Comparison of ENCODE assay signal across 12 cellular contexts in the genomic region with DNA sequence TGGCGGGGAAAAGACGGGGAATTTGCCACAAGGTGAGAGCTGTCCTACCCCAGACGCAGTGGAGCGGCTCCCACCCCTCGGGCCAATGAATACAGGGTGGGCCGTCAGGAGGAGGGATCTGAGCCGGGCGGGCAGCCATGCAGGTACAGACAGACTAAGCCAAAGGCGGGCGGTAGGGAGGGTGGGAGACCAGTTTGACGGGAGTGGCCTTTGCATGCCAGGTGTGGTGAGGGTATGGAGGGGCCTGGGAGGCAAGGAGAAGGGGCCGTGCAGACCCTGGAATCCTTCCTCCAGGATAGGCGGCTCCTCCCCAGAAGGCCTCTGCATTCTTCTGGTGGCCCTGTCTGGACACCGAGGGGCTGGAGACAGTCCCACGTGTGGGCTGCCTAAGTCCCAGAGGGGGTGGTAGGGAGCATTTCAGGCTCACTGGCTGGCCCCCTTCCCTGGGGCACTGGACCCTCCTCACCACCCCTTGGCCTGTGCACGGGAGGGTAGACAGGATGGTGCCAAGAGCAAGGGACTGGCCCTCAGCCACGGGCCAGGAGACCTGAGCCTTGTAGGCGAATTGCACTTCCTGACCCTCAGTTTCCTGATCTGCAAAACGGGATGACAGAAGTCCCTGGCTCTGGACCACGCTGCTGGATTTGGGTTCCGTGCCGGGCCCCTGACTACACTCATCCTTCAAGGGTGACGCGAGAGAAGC. TPM values are rescaled to one million over a fixed set of nuclear protein-coding genes. Genes with fewer than 3 reads are reported as not detected.
A peak's percentile ranks its signal among the peaks of the same experiment; 100 is the strongest.
DNase-seq lines count a peak whose midpoint lies in the region; ATAC-seq, FAIRE-seq and TF ChIP-seq lines count a peak whose summit lies in the region.
"Had no signal": no experiment of that assay in that cellular context is flagged by ENCODE, and none has a peak within 500 bp of the region (broad histone marks: within the 10 kb centered on the region; RNA-seq: fewer than 3 reads in every experiment).

No MANE protein-coding gene starts in this region.

- H3K27me3 Mint-ChIP-seq in activated T-cell treated with anti-CD3 and anti-CD28 coated beads, Interleukin-2, amount 50 U/mL, for 24 hours = no peaks in the 10 kb centered on the region
- H3K27me3 Mint-ChIP-seq: type B pancreatic cell had no signal

- ATAC-seq in lower lobe of right lung = no peak

- CTCF ChIA-PET in H1 (lab: Charles Lee; ENCODE audit: partially characterized antibody) = interaction anchor here (1.1 to 1.5 kb wide), 2 partner anchors 21 to 39 kb away, joined by 4 read pairs; no protein-coding TSS in a partner anchor

- H4K20me1 ChIP-seq in H1 (replicated peaks in 1 of 2; ENCODE audit: control insufficient read depth in 1 of 2, insufficient read depth in 2 of 2, low read length in 2 of 2) = peaks cover 2 to 4% of the 10 kb centered on the region in 2 experiments

- H2BK15ac ChIP-seq in H1 (ENCODE audit: low read length) = no peak overlapping the region

- H3K23me2 ChIP-seq in H1 (ENCODE audit: low read depth, low read length) = no peaks in the 10 kb centered on the region; the same call in 1 of the 2 replicates

- H4K91ac ChIP-seq in H1 (replicated peaks; ENCODE audit: insufficient read length, low read length) = peak overlapping the region; percentile 29

- H3K4me1 Mint-ChIP-seq in activated T-cell treated with anti-CD3 and anti-CD28 coated beads, Interleukin-2, amount 50 U/mL, for 24 hours (ENCODE audit: low read depth) = peaks cover 65% of the 10 kb centered on the region

- H3K27ac ChIP-seq in H1 (ENCODE audit: low read depth, low read length) (no peak overlapping the region), lower lobe of right lung (peak overlapping the region; percentile 87), tibial artery (peak overlapping the region in 1 of 2 donors; percentile 51)

- H4K8ac ChIP-seq in H1 (ENCODE audit: extremely low read depth, insufficient read depth, low read length) = peak overlapping the region; percentile 8; the same call in 1 of the 2 replicates

- intact Hi-C loops in lower lobe of right lung (cut with DNase I) = no loop called here
- intact Hi-C loops in tibial artery (cut with DNase I; ENCODE audit: low total_unique reads) = no loop called here

- TF ChIP-seq POLR2A in H1 (IDR thresholded peaks at IDR 0.05; ENCODE audit: control extremely low read depth in 1 of 2, low read depth in 2 of 2, low read length in 2 of 2) = no peak

- no peak overlapping the region for H3K4me2 ChIP-seq in H1 (ENCODE audit: insufficient read depth in 1 of 2, low read depth in 2 of 2, low read length in 2 of 2)

- WGBS in H1 (ENCODE audit: extremely low coverage in 1 of 2, insufficient coverage in 1 of 2, insufficient read length in 1 of 2, insufficient replicate concordance in 2 of 2, low coverage in 1 of 2, low lambda C conversion rate in 2 of 2, missing lambda C conversion rate in 1 of 2), 2 experiments = 86% methylated on average over 24 of the region's 24 CpGs; no CpG with 5 or more reads in 1 of the 2 experiments

- H2AK5ac ChIP-seq in H1 (ENCODE audit: low read depth, low read length) = no peak overlapping the region

- no peak for TF ChIP-seq EP300 in H1 (IDR thresholded peaks at IDR 0.05; ENCODE audit: borderline replicate concordance in 1 of 2, low read depth in 2 of 2, low read length in 2 of 2)

- no peaks in the 10 kb centered on the region for H3K79me2 ChIP-seq in H1 (ENCODE audit: control insufficient read depth in 1 of 2, insufficient read depth in 2 of 2, low read length in 2 of 2)

- POLR2A ChIA-PET in H1 (lab: Charles Lee; ENCODE audit: partially characterized antibody) = interaction anchor here (6.6 kb wide), 1 partner anchor 16 kb away, joined by 48 read pairs; no protein-coding TSS in a partner anchor

- H4K5ac ChIP-seq in H1 (ENCODE audit: insufficient read length, low read depth, low read length) = no peak overlapping the region

- no peak overlapping the region for H3K27ac Mint-ChIP-seq in activated T-cell treated with anti-CD3 and anti-CD28 coated beads, Interleukin-2, amount 50 U/mL, for 24 hours
- H3K27ac Mint-ChIP-seq: type B pancreatic cell had no signal

- H3K4me1 ChIP-seq in H1 (replicated peaks in 1 of 4; ENCODE audit: control insufficient read depth in 3 of 4, insufficient read depth in 4 of 4, low read length in 3 of 4) (peaks cover 0 to 29% (median 12%) of the 10 kb centered on the region in 4 experiments; a peak in 6 of 7 replicates), lower lobe of right lung (peaks cover 91% of the 10 kb centered on the region), tibial artery (peaks cover 0 to 79% (median 53%) of the 10 kb centered on the region in 4 donors)

- no peak overlapping the region for H3K23ac ChIP-seq in H1 (ENCODE audit: insufficient read length)

- TF ChIP-seq CTCF in H1 (IDR thresholded peaks at IDR 0.05; ENCODE audit: control extremely low read depth in 1 of 3, insufficient read depth in 1 of 3, low read depth in 1 of 3, low read length in 3 of 3) (no peak), lower lobe of right lung (IDR thresholded peaks at IDR 0.05) (no peak), tibial artery (IDR thresholded peaks at IDR 0.05) (no peak)

- H3K36me3 ChIP-seq in H1 (ENCODE audit: control insufficient read depth in 2 of 4, insufficient read depth in 4 of 4, low read length in 3 of 4) = no peaks in the 10 kb centered on the region
- no peaks in the 10 kb centered on the region for H3K36me3 ChIP-seq in lower lobe of right lung
- H3K36me3 ChIP-seq in tibial artery = no peaks in the 10 kb centered on the region

- H2AFZ ChIP-seq in H1 (ENCODE audit: low read length) = no peak overlapping the region

- H3K36me3 Mint-ChIP-seq in activated T-cell treated with anti-CD3 and anti-CD28 coated beads, Interleukin-2, amount 50 U/mL, for 24 hours (ENCODE audit: low read depth) = peaks cover 2% of the 10 kb centered on the region
- H3K36me3 Mint-ChIP-seq: type B pancreatic cell had no signal

- H2BK20ac ChIP-seq in H1 (ENCODE audit: low read length) = no peak overlapping the region

- H3K9me3 ChIP-seq in H1 (ENCODE audit: insufficient read depth in 2 of 2, low read depth in 1 of 2, low read length in 1 of 2) = no peaks in the 10 kb centered on the region; a peak in 1 of 4 replicates
- H3K9me3 ChIP-seq in lower lobe of right lung = no peaks in the 10 kb centered on the region
- no peaks in the 10 kb centered on the region for H3K9me3 ChIP-seq in tibial artery

- no peak overlapping the region for H2BK5ac ChIP-seq in H1 (ENCODE audit: low read depth, low read length)

- peak; percentile 28 for DNase-seq in activated T-cell treated with anti-CD3 and anti-CD28 coated beads, Interleukin-2, amount 50 U/mL, for 24 hours
- DNase-seq in activated T-cell treated with anti-CD3 and anti-CD28 coated beads for 4 hours = no peak
- DNase-seq in H1 (ENCODE audit: low read depth in 1 of 2, low spot score in 2 of 2) = no peak
- peak; percentile 51 for DNase-seq in lower lobe of right lung
- peak; percentile 17 to 66 for DNase-seq in tibial artery
- DNase-seq in GM19240 (ENCODE audit: insufficient read length, low spot score) = no peak
- DNase-seq in NCI-H69 (lab: John Stamatoyannopoulos, UW) = no peak
- no peak for DNase-seq in HuH-7.5 (ENCODE audit: low spot score)
- DNase-seq: activated CD4-positive, CD25-positive, alpha-beta regulatory T cell; stimulated activated CD4-positive, alpha-beta T cell treated with anti-CD3 and anti-CD28 coated beads, Interleukin-4, amount 100 ng/mL, for 24 hours had no signal

- H3K9me3 Mint-ChIP-seq in activated T-cell treated with anti-CD3 and anti-CD28 coated beads, Interleukin-2, amount 50 U/mL, for 24 hours = no peaks in the 10 kb centered on the region
- H3K9me3 Mint-ChIP-seq: type B pancreatic cell had no signal

- 0 out of 2 replicates have a peak, but pooled peaks cover 2% of the 10 kb centered on the region for H3K79me1 ChIP-seq in H1 (ENCODE audit: low read depth, low read length)

- no peak for TF ChIP-seq RAD21 in H1 (IDR thresholded peaks at IDR 0.05 in 1 of 2, conservative IDR thresholded peaks at IDR 0.05 in 1 of 2; ENCODE audit: low read depth in 2 of 2, low read length in 2 of 2)

- no peak overlapping the region for H3K4me3 Mint-ChIP-seq in activated T-cell treated with anti-CD3 and anti-CD28 coated beads, Interleukin-2, amount 50 U/mL, for 24 hours

- H2BK12ac ChIP-seq in H1 (ENCODE audit: low read depth, low read length) = no peak overlapping the region

- no peak overlapping the region for H3K14ac ChIP-seq in H1 (ENCODE audit: insufficient read length)

- H3K18ac ChIP-seq in H1 (ENCODE audit: extremely low read depth, low read length) = no peak overlapping the region

- no peak overlapping the region for H3K56ac ChIP-seq in H1 (replicated peaks; ENCODE audit: insufficient read length, low read depth, low read length)

- H3K4me3 ChIP-seq in H1 (ENCODE audit: extremely low read depth in 1 of 4, insufficient read depth in 2 of 4, low read depth in 3 of 4, low read length in 4 of 4) (no peak overlapping the region), lower lobe of right lung (peak overlapping the region; percentile 72), tibial artery (no peak overlapping the region)

- peaks cover 0 to 19% (median 12%) of the 10 kb centered on the region in 4 experiments; a peak in 5 of 7 replicates for H3K27me3 ChIP-seq in H1 (replicated peaks in 1 of 4; ENCODE audit: control insufficient read depth in 3 of 4, extremely low read depth in 1 of 4, insufficient read depth in 3 of 4, low read length in 3 of 4)
- H3K27me3 ChIP-seq in lower lobe of right lung (ENCODE audit: low read depth) = no peaks in the 10 kb centered on the region
- no peaks in the 10 kb centered on the region for H3K27me3 ChIP-seq in tibial artery

- no peak for FAIRE-seq in H1 (lab: Jason Lieb, UNC)
- FAIRE-seq: frontal cortex had no signal

- H2BK120ac ChIP-seq in H1 (replicated peaks; ENCODE audit: low read depth, low read length) = no peak overlapping the region

- H3K4ac ChIP-seq in H1 (replicated peaks; ENCODE audit: insufficient read length, low read depth, low read length) = no peak overlapping the region

- H3K9ac ChIP-seq in H1 (replicated peaks in 1 of 4; ENCODE audit: extremely low read depth in 1 of 4, low read depth in 3 of 4, low read length in 3 of 4) = no peak overlapping the region; a peak in 1 of 7 replicates

RNA-seq across cellular contexts. Expression of a gene that starts 2.8 kb away (rescaled TPM):
- total RNA-seq in H1 (2021; fragmentation: NEBNext Ultra II Directional; extraction: Animal tissue kit (Norgen Biotek cat#: 25700)) = 31.4 and 32.4 TPM in 2 replicates
- 27.4 and 45.8 TPM in 2 replicates for polyA plus RNA-seq in H1 (2011; rRNA removed)
- 29.6 TPM for polyA plus RNA-seq in H1 (2011; cell fraction: cytosol; rRNA removed)
- 119 TPM for polyA plus RNA-seq in H1 (2011; cell fraction: nucleus; rRNA removed)
- polyA plus RNA-seq in H1 (2012, experiment 1 of 2) = 18.2 to 28.4 TPM (median 24.8 TPM) in 4 replicates
- polyA plus RNA-seq in H1 (2012, experiment 2 of 2) = 13.6 TPM
- polyA plus RNA-seq in H1 (2013, experiment 1 of 2) = 19.6 TPM
- polyA plus RNA-seq in H1 (2013, experiment 2 of 2) = 18.1 TPM
- polyA minus RNA-seq in H1 (2011; rRNA and poly(A)+ RNA removed) = 52.4 and 64.8 TPM in 2 replicates
- 25.8 TPM for polyA minus RNA-seq in H1 (2011; cell fraction: cytosol; rRNA and poly(A)+ RNA removed)
- 51.1 TPM for polyA minus RNA-seq in H1 (2011; cell fraction: nucleus; rRNA and poly(A)+ RNA removed)
- 102 TPM for total RNA-seq in lower lobe of right lung

RNA-seq across cellular contexts. Expression of a gene that starts 39.6 kb away (rescaled TPM):
- 36.2 and 37.7 TPM in 2 replicates for total RNA-seq in H1 (2021; fragmentation: NEBNext Ultra II Directional; extraction: Animal tissue kit (Norgen Biotek cat#: 25700))
- 23.7 and 35.7 TPM in 2 replicates for polyA plus RNA-seq in H1 (2011; rRNA removed)
- polyA plus RNA-seq in H1 (2011; cell fraction: cytosol; rRNA removed) = 41.8 TPM
- polyA plus RNA-seq in H1 (2011; cell fraction: nucleus; rRNA removed) = 54.1 TPM
- 26.4 to 39.9 TPM (median 39.1 TPM) in 4 replicates for polyA plus RNA-seq in H1 (2012, experiment 1 of 2)
- polyA plus RNA-seq in H1 (2012, experiment 2 of 2) = 29.2 TPM
- 21.6 TPM for polyA plus RNA-seq in H1 (2013, experiment 1 of 2)
- 23.2 TPM for polyA plus RNA-seq in H1 (2013, experiment 2 of 2)
- 7.9 and 15.5 TPM in 2 replicates for polyA minus RNA-seq in H1 (2011; rRNA and poly(A)+ RNA removed)
- polyA minus RNA-seq in H1 (2011; cell fraction: cytosol; rRNA and poly(A)+ RNA removed) = 13.5 TPM
- polyA minus RNA-seq in H1 (2011; cell fraction: nucleus; rRNA and poly(A)+ RNA removed) = 19.3 TPM
- total RNA-seq in lower lobe of right lung = 36.7 TPM

RNA-seq across cellular contexts. Expression of a gene that starts 47.9 kb away (rescaled TPM):
- 132 and 143 TPM in 2 replicates for total RNA-seq in H1 (2021; fragmentation: NEBNext Ultra II Directional; extraction: Animal tissue kit (Norgen Biotek cat#: 25700))
- 113 and 219 TPM in 2 replicates for polyA plus RNA-seq in H1 (2011; rRNA removed)
- 94.0 TPM for polyA plus RNA-seq in H1 (2011; cell fraction: cytosol; rRNA removed)
- 253 TPM for polyA plus RNA-seq in H1 (2011; cell fraction: nucleus; rRNA removed)
- polyA plus RNA-seq in H1 (2012, experiment 1 of 2) = 98.4 to 131 TPM (median 126 TPM) in 4 replicates
- polyA plus RNA-seq in H1 (2012, experiment 2 of 2) = 79.3 TPM
- 150 TPM for polyA plus RNA-seq in H1 (2013, experiment 1 of 2)
- 143 TPM for polyA plus RNA-seq in H1 (2013, experiment 2 of 2)
- polyA minus RNA-seq in H1 (2011; rRNA and poly(A)+ RNA removed) = 76.5 and 77.9 TPM in 2 replicates
- 51.5 TPM for polyA minus RNA-seq in H1 (2011; cell fraction: cytosol; rRNA and poly(A)+ RNA removed)
- 72.5 TPM for polyA minus RNA-seq in H1 (2011; cell fraction: nucleus; rRNA and poly(A)+ RNA removed)
- 279 TPM for total RNA-seq in lower lobe of right lung

Comparison
In these comparisons a context has a peak if more than half of its experiments do, and no peak if none do; other contexts are left out.
1. DNase-seq: peak in activated T-cell treated with anti-CD3 and anti-CD28 coated beads, Interleukin-2, amount 50 U/mL, for 24 hours (single experiment), lower lobe of right lung (single experiment) and tibial artery (2 of 2); none in activated T-cell treated with anti-CD3 and anti-CD28 coated beads for 4 hours (single experiment), H1 (0 of 2), GM19240 (single experiment), NCI-H69 (single experiment) and HuH-7.5 (single experiment).